Comparison of ENCODE assay signal across 8 cellular contexts in the genomic region with DNA sequence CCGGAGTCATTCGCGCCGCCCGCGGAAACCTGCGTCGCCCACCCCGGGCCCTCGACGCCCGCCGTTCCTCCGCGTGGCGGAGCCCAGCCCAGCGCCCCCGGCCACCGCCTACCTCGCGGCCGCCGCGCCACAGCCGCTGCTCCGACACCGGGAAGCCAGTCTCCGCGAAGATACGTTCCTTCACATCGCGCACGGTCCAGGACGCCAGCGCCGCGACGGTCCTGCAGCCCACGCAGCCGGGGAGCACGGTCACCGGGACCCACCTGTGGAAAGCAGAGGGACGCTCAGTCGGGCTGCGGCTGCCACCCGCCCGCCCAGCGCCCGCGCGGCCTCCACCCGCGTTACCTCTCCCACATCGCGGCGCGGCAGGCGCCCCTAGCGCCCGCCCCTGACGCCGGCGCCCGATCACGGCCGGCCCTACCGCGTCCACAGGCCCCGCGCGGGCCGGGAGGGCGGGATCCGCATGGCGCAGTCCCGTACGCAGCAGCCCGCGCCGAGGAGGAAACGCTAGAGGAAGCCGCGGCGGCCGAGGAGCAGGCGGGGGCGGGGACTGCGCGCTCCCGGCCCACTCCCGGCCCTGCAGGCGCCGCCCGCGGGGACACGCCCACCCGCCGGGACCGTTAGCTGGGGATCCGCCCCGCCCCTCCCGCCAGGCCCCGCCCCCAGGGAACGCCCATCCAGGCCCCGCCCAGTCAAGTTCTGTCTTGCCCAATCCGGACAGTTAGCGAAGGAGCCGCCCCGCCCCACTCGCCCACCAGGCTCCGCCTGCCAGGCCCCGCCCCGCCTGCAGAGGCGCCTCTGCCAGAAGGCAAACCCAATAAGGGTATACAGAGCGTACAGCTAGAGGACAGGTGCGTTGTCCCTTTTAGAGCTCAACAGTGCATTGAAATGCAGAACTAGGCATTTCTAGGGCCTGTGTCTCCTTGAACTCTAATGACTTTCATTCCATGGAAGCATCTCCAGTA. TPM values are rescaled to one million over a fixed set of nuclear protein-coding genes. Genes with fewer than 3 reads are reported as not detected.
DNase-seq lines count a peak whose midpoint lies in the region; TF ChIP-seq lines count a peak whose summit lies in the region.

No MANE protein-coding gene starts in this region.

- H3K27me3 Mint-ChIP-seq in nephron progenitor cell (ENCODE audit: low read depth, poor library complexity) = no peaks in the 10 kb centered on the region
- no peaks in the 10 kb centered on the region for H3K27me3 Mint-ChIP-seq in stimulated activated naive CD8-positive, alpha-beta T cell treated with anti-CD3 and anti-CD28 coated beads, Interleukin-15, Interleukin-2, amounts not matched to agents 100 ng/mL and 50 ng/mL, for 24 hours

- H3K9me2 ChIP-seq in GM23248 (ENCODE audit: insufficient read depth) = no peaks in the 10 kb centered on the region

- DNase-seq in EH (ENCODE audit: low read depth) (peak; percentile 95), GM23248 (peak; percentile 98), Kasumi-1 (lab: John Stamatoyannopoulos, UW) (peak; percentile 67 to 80), RPMI8226 (peak; percentile 92), fibroblast of the aortic adventitia (ENCODE audit: low read depth) (peak; percentile 92), nephron progenitor cell (peak; percentile 98)
- peak; percentile 96 for DNase-seq in activated T-helper 9 cell treated with anti-CD3 and anti-CD28 coated beads, Interleukin-2, amount 50 U/mL, for 16 hours (ENCODE audit: low read depth)

- H3K27ac Mint-ChIP-seq in nephron progenitor cell = no peak overlapping the region
- peak overlapping the region; percentile 68 for H3K27ac Mint-ChIP-seq in stimulated activated naive CD8-positive, alpha-beta T cell treated with anti-CD3 and anti-CD28 coated beads, Interleukin-15, Interleukin-2, amounts not matched to agents 100 ng/mL and 50 ng/mL, for 24 hours

- peaks cover 55% of the 10 kb centered on the region for H3K4me1 Mint-ChIP-seq in nephron progenitor cell
- H3K4me1 Mint-ChIP-seq in stimulated activated naive CD8-positive, alpha-beta T cell treated with anti-CD3 and anti-CD28 coated beads, Interleukin-15, Interleukin-2, amounts not matched to agents 100 ng/mL and 50 ng/mL, for 24 hours (ENCODE audit: low read depth) = peaks cover 71% of the 10 kb centered on the region

- no peaks in the 10 kb centered on the region for H3K9me3 ChIP-seq in GM23248 (ENCODE audit: low read depth)

- H3K4me3 ChIP-seq in GM23248 (peak overlapping the region; percentile 85), fibroblast of the aortic adventitia (ENCODE audit: low read depth, low read length) (peak overlapping the region; percentile 93)

- H4K20me1 ChIP-seq in GM23248 (ENCODE audit: insufficient read depth) = peaks cover 12% of the 10 kb centered on the region; the same call in 1 of the 2 replicates

- H3K79me2 ChIP-seq in GM23248 (ENCODE audit: insufficient read depth) = peaks cover 48% of the 10 kb centered on the region

- H3K4me3 Mint-ChIP-seq in nephron progenitor cell = peak overlapping the region; percentile 82
- peak overlapping the region; percentile 83 for H3K4me3 Mint-ChIP-seq in stimulated activated naive CD8-positive, alpha-beta T cell treated with anti-CD3 and anti-CD28 coated beads, Interleukin-15, Interleukin-2, amounts not matched to agents 100 ng/mL and 50 ng/mL, for 24 hours

- no peaks in the 10 kb centered on the region for H3K9me3 Mint-ChIP-seq in nephron progenitor cell
- no peaks in the 10 kb centered on the region for H3K9me3 Mint-ChIP-seq in stimulated activated naive CD8-positive, alpha-beta T cell treated with anti-CD3 and anti-CD28 coated beads, Interleukin-15, Interleukin-2, amounts not matched to agents 100 ng/mL and 50 ng/mL, for 24 hours

- H3K36me3 ChIP-seq in GM23248 (ENCODE audit: low read depth) = peaks cover 18% of the 10 kb centered on the region

- H3K27ac ChIP-seq in GM23248 = peak overlapping the region; percentile 75

- H3K4me2 ChIP-seq in GM23248 (ENCODE audit: unreplicated experiment) = peak overlapping the region; percentile 90

- H3F3A ChIP-seq in GM23248 (ENCODE audit: insufficient read depth) = peaks cover 28% of the 10 kb centered on the region

- in situ Hi-C loops in GM23248 (cut with MboI) = no loop called here

- peaks cover 61% of the 10 kb centered on the region for H3K4me1 ChIP-seq in GM23248 (ENCODE audit: insufficient read depth)

- peak overlapping the region; percentile 60 for H2AFZ ChIP-seq in GM23248

- H3K36me3 Mint-ChIP-seq in nephron progenitor cell (ENCODE audit: low read depth) = peaks cover 57% of the 10 kb centered on the region
- peaks cover 32% of the 10 kb centered on the region for H3K36me3 Mint-ChIP-seq in stimulated activated naive CD8-positive, alpha-beta T cell treated with anti-CD3 and anti-CD28 coated beads, Interleukin-15, Interleukin-2, amounts not matched to agents 100 ng/mL and 50 ng/mL, for 24 hours (ENCODE audit: low read depth)

- no peak for TF ChIP-seq CTCF in fibroblast of the aortic adventitia (IDR thresholded peaks at IDR 0.05; ENCODE audit: insufficient read depth, low read length)
- no peak for TF ChIP-seq CTCF in nephron progenitor cell (IDR thresholded peaks at IDR 0.05)

- 1% methylated on average over 44 to 103 of the region's 116 CpGs for WGBS in GM23248 (ENCODE audit: low coverage in 1 of 2, low lambda C conversion rate in 2 of 2, missing lambda C conversion rate in 2 of 2), 2 experiments

- no peaks in the 10 kb centered on the region for H3K27me3 ChIP-seq in GM23248 (replicated peaks; ENCODE audit: insufficient read depth)

- peak overlapping the region; percentile 82 for H3K9ac ChIP-seq in GM23248

RNA-seq across cellular contexts. Expression of a gene that starts 58.2 kb away (rescaled TPM):
- total RNA-seq in GM23248 (2014; rRNA removed; shearing (Covaris generic)) = 45.7 and 54.4 TPM in 2 replicates
- polyA plus RNA-seq in GM23248 (2016; fragmentation: Nextera tagmentation; extraction: Ambion mirVana) = 6.1 and 8.1 TPM in 2 replicates
- 21.9 and 66.2 TPM in 2 replicates for total RNA-seq in fibroblast of the aortic adventitia (ENCODE audit: low replicate concordance)

Comparison
In these comparisons a context has a peak if more than half of its experiments do, and no peak if none do; other contexts are left out.
1. Peak in every context shown above with its lines: DNase-seq, H3K4me3 ChIP-seq and H3K27ac ChIP-seq.